ENCODE assay signal across 26 cellular contexts in genomic region chr10:127550861-127551260, GRCh38.
DNase-seq lines count a peak whose midpoint lies in the region.
"Had no signal": no experiment of that assay in that cellular context is flagged by ENCODE, and none has a peak within 500 bp of the region (broad histone marks: within the 10 kb centered on the region; RNA-seq: fewer than 3 reads in every experiment).

No MANE protein-coding gene starts in this region.

- DNase-seq in NCI-H1092 treated with DMSO at 0.1 percent for 48 hours (lab: John Stamatoyannopoulos, UW) = peak; percentile 23
- DNase-seq in NCI-H1092 (lab: John Stamatoyannopoulos, UW) = no peak
- peak; percentile 17 for DNase-seq in SW480 (ENCODE audit: low spot score)
- DNase-seq in inferior parietal cortex (ENCODE audit: extremely low spot score) = peak; percentile 55
- peak; percentile 62 for DNase-seq in superior temporal gyrus (ENCODE audit: extremely low spot score)
- no peak for DNase-seq in 8988T
- DNase-seq in activated CD4-positive, alpha-beta T cell treated with anti-CD3 and anti-CD28 coated beads for 4 hours = no peak
- DNase-seq in NCI-H1105 (lab: John Stamatoyannopoulos, UW) = no peak
- DNase-seq: activated CD4-positive, alpha-beta T cell treated with anti-CD3 and anti-CD28 coated beads, Interleukin-2, amount 50 U/mL, for 4 hours; activated CD4-positive, CD25-positive, alpha-beta regulatory T cell; activated CD8-positive, alpha-beta memory T cell treated with anti-CD3 and anti-CD28 coated beads, Interleukin-2, amount 50 U/mL, for 4 hours; activated naive CD4-positive, alpha-beta T cell treated with anti-CD3 and anti-CD28 coated beads, Interleukin-2, amount 10 ng/mL, durations not matched to agents 7 days and 5 days; amniotic stem cell; DMS79; effector memory CD4-positive, alpha-beta T cell; foreskin melanocyte; heart right ventricle; left colon; NCI-H1436 treated with DMSO at 0.1 percent for 48 hours; NCI-H2107; NCI-H526; sigmoid colon; stimulated activated CD4-positive, alpha-beta T cell treated with anti-CD3 and anti-CD28 coated beads, Interleukin-15, amount 100 ng/mL, for 24 hours; stimulated activated naive CD4-positive, alpha-beta T cell; T-cell; testis had no signal

Comparison
In these comparisons a context has a peak if more than half of its experiments do, and no peak if none do; other contexts are left out.
1. DNase-seq: peak in NCI-H1092 treated with DMSO at 0.1 percent for 48 hours (single experiment), SW480 (single experiment), inferior parietal cortex (single experiment) and superior temporal gyrus (single experiment); none in NCI-H1092 (single experiment), 8988T (single experiment), activated CD4-positive, alpha-beta T cell treated with anti-CD3 and anti-CD28 coated beads for 4 hours (0 of 2) and NCI-H1105 (single experiment).